29 cellular contexts compared by ENCODE assay signal in the genomic region with DNA sequence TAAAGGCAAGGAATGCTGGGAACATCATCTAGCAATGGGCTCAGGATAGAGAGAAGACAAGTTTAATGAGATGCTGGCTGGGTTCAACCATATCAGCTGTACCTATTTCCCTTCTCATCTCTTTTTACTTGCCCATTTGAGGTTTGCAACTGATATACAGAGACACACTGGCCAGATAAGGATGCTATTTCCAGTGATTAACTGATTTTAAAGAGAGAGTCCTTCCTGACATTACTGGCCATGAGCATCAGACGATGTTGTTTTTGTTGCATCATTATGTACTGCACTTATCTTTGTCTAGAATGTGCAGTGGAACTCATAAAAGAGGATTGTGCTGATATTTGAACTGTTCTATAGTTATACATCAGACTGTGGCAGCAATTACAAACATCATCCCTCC.
"Had no signal": no experiment of that assay in that cellular context is flagged by ENCODE, and none has a peak within 500 bp of the region (broad histone marks: within the 10 kb centered on the region; RNA-seq: fewer than 3 reads in every experiment).

No MANE protein-coding gene starts in this region.

- H3K36me3 ChIP-seq: breast epithelium, cardiac muscle cell, gastroesophageal sphincter, heart right ventricle, WERI-Rb-1 had no signal

- H3K4me3 ChIP-seq: breast epithelium, cardiac muscle cell, coronary artery, dorsolateral prefrontal cortex, gastroesophageal sphincter, heart right ventricle had no signal

- DNase-seq: activated B cell treated with CpG ODN at 0.5 μM for 24 hours; activated CD4-positive, alpha-beta T cell treated with anti-CD3 and anti-CD28 coated beads for 48 hours; activated CD4-positive, alpha-beta T cell treated with anti-CD3 and anti-CD28 coated beads, Interleukin-2, amount 50 U/mL, for 1 hour; activated CD4-positive, alpha-beta T cell treated with anti-CD3 and anti-CD28 coated beads, Interleukin-2, amount 50 U/mL, for 48 hours; activated CD8-positive, alpha-beta memory T cell treated with anti-CD3 and anti-CD28 coated beads for 24 hours; activated CD8-positive, alpha-beta T cell treated with anti-CD3 and anti-CD28 coated beads for 36 hours; activated effector memory CD4-positive, alpha-beta T cell treated with Interleukin-2 at 50 U/mL for 16 hours; activated gamma-delta T cell treated with Interleukin-2 at 50 U/mL for 16 hours; activated naive CD4-positive, alpha-beta T cell treated with anti-CD3 and anti-CD28 coated beads, Interleukin-2, amount 50 U/mL, for 16 hours; activated naive CD4-positive, alpha-beta T cell treated with Interleukin-2 at 50 U/mL for 16 hours; activated T-cell treated with anti-CD3 and anti-CD28 coated beads, Interleukin-2, amount 50 U/mL, for 4 hours; amygdala; aorta; dorsolateral prefrontal cortex; effector memory CD4-positive, alpha-beta T cell; endodermal cell; foreskin melanocyte; heart right ventricle; T-helper 1 cell; T-helper 17 cell; T1000; WERI-Rb-1 had no signal

- H3K27ac ChIP-seq: breast epithelium, cardiac muscle cell, coronary artery, dorsolateral prefrontal cortex, gastroesophageal sphincter, heart right ventricle, WERI-Rb-1 had no signal

- ATAC-seq: activated CD4-positive, CD25-positive, alpha-beta regulatory T cell treated with anti-CD3 and anti-CD28 coated beads, Interleukin-2, amount 50 U/mL, for 24 hours; activated CD8-positive, alpha-beta T cell treated with anti-CD3 and anti-CD28 coated beads for 36 hours; activated T-cell treated with anti-CD3 and anti-CD28 coated beads, Interleukin-2, amount 50 U/mL, for 4 hours; activated T-helper 17 cell treated with anti-CD3 and anti-CD28 coated beads, Interleukin-2, amount 50 U/mL, for 72 hours; esophagus mucosa; gastroesophageal sphincter; heart right ventricle; T-helper 17 cell had no signal

- H3K27me3 ChIP-seq: breast epithelium, cardiac muscle cell, dorsolateral prefrontal cortex, gastroesophageal sphincter, heart right ventricle had no signal
